9 cellular contexts compared by ENCODE assay signal in genomic region chr11:116454020-116454645, GRCh38.
A peak's percentile ranks its signal among the peaks of the same experiment; 100 is the strongest.
DNase-seq lines count a peak whose midpoint lies in the region; ATAC-seq, FAIRE-seq and TF ChIP-seq lines count a peak whose summit lies in the region.
"Had no signal": no experiment of that assay in that cellular context is flagged by ENCODE, and none has a peak within 500 bp of the region (broad histone marks: within the 10 kb centered on the region; RNA-seq: fewer than 3 reads in every experiment).

No MANE protein-coding gene starts in this region.

- no peak for TF ChIP-seq POLR2A in H54 (IDR thresholded peaks at IDR 0.05; ENCODE audit: low read depth, low read length)

- H3K4me2 ChIP-seq in OCI-LY3 (ENCODE audit: low read length) = peak overlapping the region; percentile 29; the same call in 1 of the 2 replicates

- POLR2A ChIA-PET in Caco-2 (lab: Charles Lee) = no interaction called here

- H3K36me3 Mint-ChIP-seq in Caco-2 (ENCODE audit: insufficient read depth, unreplicated experiment) = no peaks in the 10 kb centered on the region
- no peaks in the 10 kb centered on the region for H3K36me3 Mint-ChIP-seq in activated T-helper 17 cell treated with anti-CD3 and anti-CD28 coated beads, Interleukin-2, amount 50 U/mL, for 72 hours (ENCODE audit: low read depth)

- peak; percentile 77 to 83 for TF ChIP-seq CTCF in Caco-2 (IDR thresholded peaks at IDR 0.05; ENCODE audit: insufficient read depth in 1 of 2, low read depth in 1 of 2, low read length in 1 of 2, severe bottlenecking in 1 of 2, unreplicated experiment in 1 of 2)
- peak; percentile 61 for TF ChIP-seq CTCF in OCI-LY3 (IDR thresholded peaks at IDR 0.05; ENCODE audit: low read depth, low read length)

- H3K79me2 ChIP-seq in OCI-LY3 (ENCODE audit: low read length) = no peaks in the 10 kb centered on the region

- H3K4me3 Mint-ChIP-seq in Caco-2 (ENCODE audit: unreplicated experiment) = no peak overlapping the region
- no peak overlapping the region for H3K4me3 Mint-ChIP-seq in activated T-helper 17 cell treated with anti-CD3 and anti-CD28 coated beads, Interleukin-2, amount 50 U/mL, for 72 hours

- no peak overlapping the region for H3K4me3 ChIP-seq in Caco-2 (ENCODE audit: low read depth, low read length)
- H3K4me3 ChIP-seq in OCI-LY3 (ENCODE audit: low read length) = no peak overlapping the region
- H3K4me3 ChIP-seq: SK-N-MC had no signal

- H3K4me1 Mint-ChIP-seq in Caco-2 (ENCODE audit: low read depth, unreplicated experiment) = peaks cover 14% of the 10 kb centered on the region
- no peaks in the 10 kb centered on the region for H3K4me1 Mint-ChIP-seq in activated T-helper 17 cell treated with anti-CD3 and anti-CD28 coated beads, Interleukin-2, amount 50 U/mL, for 72 hours

- peak; percentile 61 to 69 for DNase-seq in Caco-2
- DNase-seq in H54 (ENCODE audit: insufficient read length, low spot score) = peak; percentile 18
- peak; percentile 50 to 74 for DNase-seq in dermis microvascular lymphatic vessel endothelial cell (ENCODE audit: low read depth in 2 of 2)
- peak; percentile 14 for DNase-seq in middle frontal gyrus (ENCODE audit: extremely low spot score, low spot score)
- DNase-seq in NOMO-1 (lab: John Stamatoyannopoulos, UW; ENCODE audit: unreplicated experiment in 2 of 2) = no peak

- CTCF ChIA-PET in Caco-2 (lab: Charles Lee) = interaction anchor here (0.5 to 2.5 kb wide), 10 partner anchors 9 to 238 kb away, joined by 3 to 23 read pairs (median 4); no protein-coding TSS in a partner anchor

- H3K9me3 ChIP-seq in Caco-2 (peaks cover 15% of the 10 kb centered on the region), OCI-LY3 (ENCODE audit: insufficient read depth, low read length) (no peaks in the 10 kb centered on the region)

- no peaks in the 10 kb centered on the region for H3K27me3 Mint-ChIP-seq in Caco-2 (ENCODE audit: insufficient read depth, unreplicated experiment)
- H3K27me3 Mint-ChIP-seq in activated T-helper 17 cell treated with anti-CD3 and anti-CD28 coated beads, Interleukin-2, amount 50 U/mL, for 72 hours = peaks cover 18% of the 10 kb centered on the region

- no peak overlapping the region for H3K27ac ChIP-seq in OCI-LY3 (ENCODE audit: low read length)
- H3K27ac ChIP-seq: SK-N-MC had no signal

- H4K20me1 ChIP-seq in OCI-LY3 (ENCODE audit: insufficient read depth, low read length) = no peaks in the 10 kb centered on the region

- H3K9me3 Mint-ChIP-seq in Caco-2 (ENCODE audit: unreplicated experiment) = peaks cover 13% of the 10 kb centered on the region
- H3K9me3 Mint-ChIP-seq in activated T-helper 17 cell treated with anti-CD3 and anti-CD28 coated beads, Interleukin-2, amount 50 U/mL, for 72 hours = peaks cover 4% of the 10 kb centered on the region

- H3K36me3 ChIP-seq in Caco-2 (ENCODE audit: control insufficient read depth, insufficient read depth, low read length) = no peaks in the 10 kb centered on the region
- H3K36me3 ChIP-seq in OCI-LY3 (replicated peaks; ENCODE audit: low read depth, low read length) = no peaks in the 10 kb centered on the region

- FAIRE-seq in H54 (lab: Jason Lieb, UNC) = no peak

- BruUV-seq in Caco-2 (replicated peaks; lab: Mats Ljungman, UMichigan) = no TSS peak

- no peak for ATAC-seq in HG03469 (IDR thresholded peaks at IDR 0.05; ENCODE audit: unreplicated experiment)
- no peak for ATAC-seq in activated T-helper 17 cell treated with anti-CD3 and anti-CD28 coated beads, Interleukin-2, amount 50 U/mL, for 72 hours (replicated peaks)

- intact Hi-C loops in Caco-2 (cut with micrococcal nuclease; ENCODE audit: unreplicated experiment) = loop anchor here (1.0 kb wide), 3 partner anchors 45 to 237 kb away; no protein-coding TSS in a partner anchor

- peak overlapping the region; percentile 67; the same call in 1 of the 2 replicates for H2AFZ ChIP-seq in OCI-LY3 (ENCODE audit: low read depth, low read length)

- no peak overlapping the region for H3K9ac ChIP-seq in OCI-LY3 (ENCODE audit: low read length)

- H3K27ac Mint-ChIP-seq in Caco-2 (ENCODE audit: unreplicated experiment) = no peak overlapping the region
- H3K27ac Mint-ChIP-seq in activated T-helper 17 cell treated with anti-CD3 and anti-CD28 coated beads, Interleukin-2, amount 50 U/mL, for 72 hours = no peak overlapping the region

- H3K27me3 ChIP-seq in Caco-2 (replicated peaks; ENCODE audit: control insufficient read depth, insufficient read depth, low read length) = no peaks in the 10 kb centered on the region
- 0 out of 2 replicates have a peak, but pooled peaks cover 5% of the 10 kb centered on the region for H3K27me3 ChIP-seq in OCI-LY3 (ENCODE audit: low read depth, low read length)

- H3K4me1 ChIP-seq in Caco-2 (peaks cover 14% of the 10 kb centered on the region), OCI-LY3 (ENCODE audit: low read length) (no peaks in the 10 kb centered on the region)

Comparison
In these comparisons a context has a peak if more than half of its experiments do, and no peak if none do; other contexts are left out.
1. DNase-seq: peak in Caco-2 (2 of 2), H54 (single experiment), dermis microvascular lymphatic vessel endothelial cell (2 of 2) and middle frontal gyrus (single experiment); none in NOMO-1 (0 of 2).